ENCODE assay signal across 20 cellular contexts in the genomic region with DNA sequence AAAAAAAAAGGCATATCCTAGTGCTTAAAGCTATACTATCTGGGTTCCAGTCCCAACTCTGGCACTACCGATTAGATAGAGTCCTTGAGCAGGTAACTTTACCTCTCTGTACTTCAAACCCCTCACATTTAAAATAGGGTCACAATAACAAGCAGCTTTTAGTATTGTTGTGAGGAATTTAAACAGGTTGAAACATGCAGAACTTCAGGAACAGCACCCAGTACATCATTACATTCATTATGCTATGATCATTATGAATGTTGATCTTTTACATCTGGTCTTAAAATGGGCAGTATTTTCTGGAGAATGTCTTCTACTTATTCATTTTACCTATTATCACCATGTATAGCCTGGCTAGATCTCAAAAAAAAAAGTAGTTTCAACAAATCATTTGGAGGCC.
DNase-seq lines count a peak whose midpoint lies in the region; FAIRE-seq and TF ChIP-seq lines count a peak whose summit lies in the region.
"Had no signal": no experiment of that assay in that cellular context is flagged by ENCODE, and none has a peak within 500 bp of the region (broad histone marks: within the 10 kb centered on the region; RNA-seq: fewer than 3 reads in every experiment).

No MANE protein-coding gene starts in this region.

- H3K79me2 ChIP-seq in mammary epithelial cell (ENCODE audit: insufficient read depth, low read length) (no peaks in the 10 kb centered on the region), keratinocyte (ENCODE audit: control insufficient read depth, insufficient read depth, low read length) (no peaks in the 10 kb centered on the region), SK-N-SH (ENCODE audit: insufficient read depth) (no peaks in the 10 kb centered on the region)

- peak overlapping the region in 1 of 3 experiments; percentile 29 for H3K4me3 ChIP-seq in mammary epithelial cell (replicated peaks in 1 of 3; ENCODE audit: insufficient read depth in 1 of 3, low read depth in 2 of 3, low read length in 3 of 3)
- H3K4me3 ChIP-seq in keratinocyte (ENCODE audit: control insufficient read depth in 2 of 3, extremely low read depth in 1 of 3, insufficient read depth in 2 of 3, low read depth in 1 of 3, low read length in 3 of 3) = peak overlapping the region in 1 of 3 experiments; percentile 39
- no peak overlapping the region for H3K4me3 ChIP-seq in SK-N-SH (ENCODE audit: low read depth in 2 of 2, low read length in 1 of 2)
- H3K4me3 ChIP-seq: K562 had no signal

- H3K4me1 Mint-ChIP-seq in MCF 10A (ENCODE audit: insufficient read depth, unreplicated experiment) = peaks cover 18% of the 10 kb centered on the region

- H2AFZ ChIP-seq in mammary epithelial cell (ENCODE audit: low read depth, low read length) (peak overlapping the region; percentile 17), keratinocyte (ENCODE audit: control insufficient read depth, low read length) (peak overlapping the region; percentile 14), SK-N-SH (ENCODE audit: low read depth) (no peak overlapping the region)

- intact Hi-C loops in mammary epithelial cell (cut with micrococcal nuclease) = no loop called here
- intact Hi-C loops in MCF 10A (cut with micrococcal nuclease) = loop anchor here (10.0 kb wide), 1 partner anchor 324 kb away; the partner anchor contains the start of gene BBX

- DNase-seq in mammary epithelial cell = peak; percentile 44
- no peak for DNase-seq in MCF 10A (ENCODE audit: unreplicated experiment)
- DNase-seq in RWPE1 (ENCODE audit: low spot score) = peak; percentile 51
- no peak for DNase-seq in keratinocyte (ENCODE audit: low read depth, low spot score)
- no peak for DNase-seq in activated gamma-delta T cell treated with Interleukin-2 at 50 U/mL for 16 hours
- no peak for DNase-seq in OCI-M2 (lab: John Stamatoyannopoulos, UW; ENCODE audit: unreplicated experiment)
- no peak for DNase-seq in SK-N-SH
- DNase-seq: Calu3, DND-41, H7, Kasumi-1, MV-4-11, NCI-H2029, NCI-H345, NCI-H510A treated with DMSO at 0.1 percent for 48 hours, NCI-H748 treated with DMSO at 0.1 percent for 48 hours, PC-3, SHP77 had no signal

- no peaks in the 10 kb centered on the region for H3K9me3 ChIP-seq in mammary epithelial cell (replicated peaks; ENCODE audit: insufficient read depth, low read length)
- H3K9me3 ChIP-seq in keratinocyte (ENCODE audit: control insufficient read depth, low read depth, low read length) = no peaks in the 10 kb centered on the region
- no peaks in the 10 kb centered on the region for H3K9me3 ChIP-seq in SK-N-SH

- TF ChIP-seq CTCF in mammary epithelial cell (conservative IDR thresholded peaks at IDR 0.05 in 1 of 2, IDR thresholded peaks at IDR 0.05 in 1 of 2; ENCODE audit: extremely low read depth in 1 of 2, insufficient read depth in 1 of 2, low read depth in 1 of 2, low read length in 2 of 2) = no peak
- TF ChIP-seq CTCF in MCF 10A (IDR thresholded peaks at IDR 0.05; ENCODE audit: unreplicated experiment) = no peak
- no peak for TF ChIP-seq CTCF in RWPE1 (conservative IDR thresholded peaks at IDR 0.05; ENCODE audit: low read depth)
- TF ChIP-seq CTCF in keratinocyte (optimal IDR thresholded peaks at IDR 0.05 in 1 of 3, IDR thresholded peaks at IDR 0.05 in 1 of 3, conservative IDR thresholded peaks at IDR 0.05 in 1 of 3; ENCODE audit: extremely low read depth in 1 of 3, insufficient read depth in 2 of 3, low read length in 3 of 3) = no peak
- no peak for TF ChIP-seq CTCF in SK-N-SH (IDR thresholded peaks at IDR 0.05)

- in situ Hi-C loops in mammary epithelial cell (cut with MboI; ENCODE audit: low sequenced_read_pairs in 2 of 2) = no loop called here

- H3K36me3 Mint-ChIP-seq in MCF 10A (ENCODE audit: insufficient read depth, unreplicated experiment) = no peaks in the 10 kb centered on the region

- TF ChIP-seq EP300 in SK-N-SH (IDR thresholded peaks at IDR 0.05; ENCODE audit: borderline replicate concordance in 1 of 2, low read depth in 1 of 2, low read length in 1 of 2) = no peak

- H3K9me3 Mint-ChIP-seq in MCF 10A (ENCODE audit: unreplicated experiment) = peaks cover 2% of the 10 kb centered on the region

- H3K9ac ChIP-seq in mammary epithelial cell (ENCODE audit: insufficient read depth, low read length) (no peak overlapping the region), keratinocyte (ENCODE audit: control insufficient read depth, extremely low read depth, insufficient read depth, low read length) (peak overlapping the region; percentile 25), SK-N-SH (no peak overlapping the region)

- H3K36me3 ChIP-seq in mammary epithelial cell (ENCODE audit: insufficient read depth, low read length) (no peaks in the 10 kb centered on the region), keratinocyte (ENCODE audit: control insufficient read depth in 2 of 2, extremely low read depth in 1 of 2, insufficient read depth in 2 of 2, low read length in 2 of 2) (no peaks in the 10 kb centered on the region), SK-N-SH (replicated peaks in 1 of 2; ENCODE audit: control insufficient read depth in 1 of 2, insufficient read depth in 2 of 2, low read length in 1 of 2) (no peaks in the 10 kb centered on the region)

- H3K9me2 ChIP-seq in SK-N-SH = no peaks in the 10 kb centered on the region

- H3K27me3 Mint-ChIP-seq in MCF 10A (ENCODE audit: insufficient read depth, unreplicated experiment) = no peaks in the 10 kb centered on the region

- H3K27me3 ChIP-seq in mammary epithelial cell (ENCODE audit: insufficient read depth, low read length) (no peaks in the 10 kb centered on the region), keratinocyte (ENCODE audit: control insufficient read depth, extremely low read depth, insufficient read depth, low read length) (no peaks in the 10 kb centered on the region), SK-N-SH (ENCODE audit: insufficient read depth) (no peaks in the 10 kb centered on the region)

- dilution Hi-C loops in mammary epithelial cell (cut with HindIII; ENCODE audit: low sequenced_read_pairs) = no loop called here
- dilution Hi-C loops in keratinocyte (cut with MboI; ENCODE audit: extremely low pct_ligation_motif_present, low sequenced_read_pairs) = no loop called here

- no peaks in the 10 kb centered on the region for H4K20me1 ChIP-seq in mammary epithelial cell (ENCODE audit: insufficient read depth, low read length)
- H4K20me1 ChIP-seq in keratinocyte (ENCODE audit: control insufficient read depth, extremely low read depth, insufficient read depth, low read length) = no peaks in the 10 kb centered on the region
- no peaks in the 10 kb centered on the region for H4K20me1 ChIP-seq in SK-N-SH (ENCODE audit: insufficient read depth)

- no peak overlapping the region for H3K4me3 Mint-ChIP-seq in MCF 10A (ENCODE audit: unreplicated experiment)

- H3F3A ChIP-seq in SK-N-SH (replicated peaks; ENCODE audit: insufficient read depth) = no peaks in the 10 kb centered on the region

- H3K27ac ChIP-seq in mammary epithelial cell (ENCODE audit: insufficient read depth, low read depth, low read length) = no peak overlapping the region
- no peak overlapping the region for H3K27ac ChIP-seq in RWPE1
- peak overlapping the region; percentile 13 for H3K27ac ChIP-seq in keratinocyte (ENCODE audit: control insufficient read depth, insufficient read depth, low read length)
- H3K27ac ChIP-seq in SK-N-SH (ENCODE audit: low read depth in 2 of 2, low read length in 1 of 2) = no peak overlapping the region

- no peaks in the 10 kb centered on the region for H3K9me1 ChIP-seq in keratinocyte (ENCODE audit: control insufficient read depth, extremely low read depth, insufficient read depth, low read length)

- FAIRE-seq in keratinocyte (lab: Jason Lieb, UNC) = peak; percentile 64
- FAIRE-seq: HTR-8/SVneo, K562 had no signal

- H3K4me2 ChIP-seq in mammary epithelial cell (ENCODE audit: insufficient read depth, low read depth, low read length) (peak overlapping the region; percentile 83), keratinocyte (ENCODE audit: control insufficient read depth, extremely low read depth, insufficient read depth, low read depth, low read length) (peak overlapping the region; percentile 88), SK-N-SH (no peak overlapping the region)

- CTCF ChIA-PET in mammary epithelial cell (lab: Charles Lee; ENCODE audit: low non-redundant PET) = interaction anchor here (0.7 kb wide), 1 partner anchor 35 kb away, joined by 3 read pairs; no protein-coding TSS in a partner anchor
- CTCF ChIA-PET in MCF 10A (lab: Yijun Ruan, JAX) = interaction anchor here (1.0 to 4.9 kb wide), 4 partner anchors 35 to 220 kb away, joined by 3 to 27 read pairs (median 9); no protein-coding TSS in a partner anchor
- CTCF ChIA-PET in RWPE1 (lab: Yijun Ruan, JAX) = no interaction called here
- CTCF ChIA-PET in SK-N-SH (lab: Yijun Ruan, JAX) = interaction anchor here (0.6 kb wide), 1 partner anchor 83 kb away, joined by 3 read pairs; no protein-coding TSS in a partner anchor

- no TSS peak for BruUV-seq in mammary epithelial cell (replicated peaks; lab: Mats Ljungman, UMichigan)
- no TSS peak for BruUV-seq in MCF 10A (replicated peaks; lab: Mats Ljungman, UMichigan)

- TF ChIP-seq RAD21 in SK-N-SH (IDR thresholded peaks at IDR 0.05; ENCODE audit: low read length) = no peak

- peaks cover 7% of the 10 kb centered on the region for H3K4me1 ChIP-seq in mammary epithelial cell (ENCODE audit: insufficient read depth, low read length)
- H3K4me1 ChIP-seq in keratinocyte (ENCODE audit: control insufficient read depth, extremely low read depth, insufficient read depth, low read length) = peaks cover 19% of the 10 kb centered on the region
- peaks cover 0 to 3% of the 10 kb centered on the region in 2 experiments; a peak in 1 of 4 replicates for H3K4me1 ChIP-seq in SK-N-SH (ENCODE audit: control insufficient read depth in 1 of 2, insufficient read depth in 2 of 2, low read depth in 1 of 2, low read length in 1 of 2)

- no peak overlapping the region for H3K27ac Mint-ChIP-seq in MCF 10A (ENCODE audit: low read depth, unreplicated experiment)

- POLR2A ChIA-PET in MCF 10A (lab: Yijun Ruan, JAX) = interaction anchor here (0.6 to 2.4 kb wide), 13 partner anchors 9 to 853 kb away, joined by 3 to 5 read pairs (median 3); no protein-coding TSS in a partner anchor
- POLR2A ChIA-PET in RWPE1 (lab: Yijun Ruan, JAX; ENCODE audit: low non-redundant PET) = no interaction called here
- POLR2A ChIA-PET in SK-N-SH (lab: Yijun Ruan, JAX) = no interaction called here

- 50% methylated on average over 1 of the region's 1 CpG for WGBS in mammary epithelial cell (ENCODE audit: low coverage, missing lambda C conversion rate)
- 91% methylated on average over 1 of the region's 1 CpG for WGBS in SK-N-SH (ENCODE audit: low lambda C conversion rate)

TF ChIP-seq in SK-N-SH, 30 proteins besides CTCF, POLR2A, EP300 and RAD21 (continues in another document):
- TF ChIP-seq TEAD4 (IDR thresholded peaks at IDR 0.05; ENCODE audit: borderline replicate concordance, insufficient read depth) = no peak

Comparison
In these comparisons a context has a peak if more than half of its experiments do, and no peak if none do; other contexts are left out.
1. DNase-seq: peak in mammary epithelial cell (single experiment) and RWPE1 (single experiment); none in MCF 10A (single experiment), keratinocyte (single experiment), activated gamma-delta T cell treated with Interleukin-2 at 50 U/mL for 16 hours (single experiment), OCI-M2 (single experiment) and SK-N-SH (single experiment).